ENCODE assay signal across 8 cellular contexts in genomic region chr12:76187177-76187576, GRCh38.
"Had no signal": no experiment of that assay in that cellular context is flagged by ENCODE, and none has a peak within 500 bp of the region (broad histone marks: within the 10 kb centered on the region; RNA-seq: fewer than 3 reads in every experiment).

No MANE protein-coding gene starts in this region.

- DNase-seq: GM23248, GOT3, KG1 had no signal

- H3K9me3 ChIP-seq: HAP-1 had no signal

- ATAC-seq: HCT116 had no signal

- H3K9ac ChIP-seq: GM23248 had no signal

- H3K27ac Mint-ChIP-seq: IgD-negative memory B cell had no signal

- H3K27ac ChIP-seq: GM23248 had no signal

- H3K4me3 ChIP-seq: GM23248, HAP-1 had no signal

- H3K36me3 ChIP-seq: HAP-1 had no signal

- H3K4me3 Mint-ChIP-seq: IgD-negative memory B cell had no signal

- H3K4me1 ChIP-seq: HAP-1 had no signal

- H2AFZ ChIP-seq: GM23248 had no signal

- FAIRE-seq: H54, HTR-8/SVneo had no signal

- H3K9me3 Mint-ChIP-seq: IgD-negative memory B cell had no signal
